20 cellular contexts compared by ENCODE assay signal in genomic region chr3:27717200-27717852, GRCh38. TPM values are rescaled to one million over a fixed set of nuclear protein-coding genes. Genes with fewer than 3 reads are reported as not detected.
"Had no signal": no experiment of that assay in that cellular context is flagged by ENCODE, and none has a peak within 500 bp of the region (broad histone marks: within the 10 kb centered on the region; RNA-seq: fewer than 3 reads in every experiment).

No MANE protein-coding gene starts in this region.

- DNase-seq: activated CD4-positive, alpha-beta memory T cell treated with anti-CD3 and anti-CD28 coated beads, Interleukin-2, amount 10 ng/mL, durations not matched to agents 7 days and 5 days; activated CD4-positive, alpha-beta T cell treated with anti-CD3 and anti-CD28 coated beads for 36 hours; activated effector memory CD4-positive, alpha-beta T cell treated with anti-CD3 and anti-CD28 coated beads, Interleukin-2, amount 50 U/mL, for 16 hours; cerebellar nuclear complex; gastrocnemius medialis; heart left ventricle; islet precursor cell; midbrain; posterior cingulate gyrus; stimulated activated CD4-positive, alpha-beta T cell treated with anti-CD3 and anti-CD28 coated beads, Interleukin-2, amount 100 ng/mL, for 48 hours; stimulated activated naive CD4-positive, alpha-beta T cell; T-helper 1 cell; trophoblast cell; WERI-Rb-1 had no signal

- ATAC-seq: activated CD4-positive, alpha-beta T cell treated with anti-CD3 and anti-CD28 coated beads for 36 hours; gastrocnemius medialis; heart left ventricle had no signal

- H3K9me3 ChIP-seq: gastrocnemius medialis, heart left ventricle, suprapubic skin had no signal

- H3K36me3 ChIP-seq: gastrocnemius medialis, heart left ventricle, suprapubic skin, WERI-Rb-1 had no signal

- H3K4me3 Mint-ChIP-seq: activated CD4-positive, alpha-beta memory T cell treated with anti-CD3 and anti-CD28 coated beads, Interleukin-2, amount 10 ng/mL, durations not matched to agents 7 days and 5 days; activated CD4-positive, alpha-beta T cell treated with anti-CD3 and anti-CD28 coated beads for 36 hours; activated naive CD8-positive, alpha-beta T cell; dendritic cell treated with granulocyte-macrophage colony-stimulating factor and Interleukin-4, amounts not matched to agents 40 ng/mL and 50 ng/mL, for 4 days had no signal

- H3K9me3 Mint-ChIP-seq: activated CD4-positive, alpha-beta memory T cell treated with anti-CD3 and anti-CD28 coated beads, Interleukin-2, amount 10 ng/mL, durations not matched to agents 7 days and 5 days; dendritic cell treated with granulocyte-macrophage colony-stimulating factor and Interleukin-4, amounts not matched to agents 40 ng/mL and 50 ng/mL, for 4 days had no signal

- H3K4me3 ChIP-seq: gastrocnemius medialis, lung, SK-N-MC, suprapubic skin had no signal

- H3K27ac Mint-ChIP-seq: activated CD4-positive, alpha-beta memory T cell treated with anti-CD3 and anti-CD28 coated beads, Interleukin-2, amount 10 ng/mL, durations not matched to agents 7 days and 5 days; activated CD4-positive, alpha-beta T cell treated with anti-CD3 and anti-CD28 coated beads for 36 hours; activated naive CD8-positive, alpha-beta T cell; dendritic cell treated with granulocyte-macrophage colony-stimulating factor and Interleukin-4, amounts not matched to agents 40 ng/mL and 50 ng/mL, for 4 days had no signal

- H3K27ac ChIP-seq: gastrocnemius medialis, heart left ventricle, SK-N-MC, suprapubic skin, WERI-Rb-1 had no signal

RNA-seq across cellular contexts. Expression of gene EOMES, which starts 4.8 kb away (rescaled TPM):
- total RNA-seq: epithelial cell of proximal tubule, gastrocnemius medialis, suprapubic skin had no signal
